Comparison of ENCODE assay signal across 15 cellular contexts in the genomic region with DNA sequence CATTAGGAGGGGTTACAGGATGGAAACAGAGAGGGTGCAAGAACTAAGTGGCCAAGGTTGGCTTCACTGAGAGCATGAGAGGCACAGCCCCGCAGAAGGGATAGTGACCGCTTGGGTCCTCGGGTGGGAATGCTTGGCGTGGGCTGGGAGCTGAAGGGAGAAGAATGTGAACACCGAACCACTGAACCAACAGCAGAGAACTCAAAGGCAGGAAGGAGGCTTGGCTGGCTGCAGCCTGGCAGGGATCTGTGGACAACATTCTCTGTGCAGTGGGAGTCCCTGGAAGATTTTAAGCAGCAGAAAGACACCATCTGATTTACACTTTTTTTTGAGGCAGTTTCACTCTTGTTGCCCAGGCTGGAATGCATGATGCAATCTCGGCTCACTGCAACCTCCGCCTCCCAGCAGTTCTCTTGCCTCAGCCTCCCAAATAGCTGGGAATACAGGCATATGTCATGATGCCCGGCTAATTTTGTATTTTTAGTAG. TPM values are rescaled to one million over a fixed set of nuclear protein-coding genes. Genes with fewer than 3 reads are reported as not detected.
DNase-seq lines count a peak whose midpoint lies in the region; ATAC-seq and TF ChIP-seq lines count a peak whose summit lies in the region.
"Had no signal": no experiment of that assay in that cellular context is flagged by ENCODE, and none has a peak within 500 bp of the region (broad histone marks: within the 10 kb centered on the region; RNA-seq: fewer than 3 reads in every experiment).

No MANE protein-coding gene starts in this region.

- peak; percentile 49 for ATAC-seq in thoracic aorta (ENCODE audit: insufficient number of reproducible peaks, low FRiP score, low read depth)
- no peak for ATAC-seq in GM18868 (IDR thresholded peaks at IDR 0.05; ENCODE audit: unreplicated experiment)
- no peak for ATAC-seq in GM18907 (IDR thresholded peaks at IDR 0.05; ENCODE audit: unreplicated experiment)
- ATAC-seq: foreskin keratinocyte had no signal

- H3K4me3 ChIP-seq in fibroblast of the aortic adventitia (ENCODE audit: low read depth, low read length) (no peak overlapping the region), thoracic aorta (peak overlapping the region; percentile 50)
- H3K4me3 ChIP-seq: stomach had no signal

- no peak for TF ChIP-seq CTCF in fibroblast of the aortic adventitia (IDR thresholded peaks at IDR 0.05; ENCODE audit: insufficient read depth, low read length)
- TF ChIP-seq CTCF in thoracic aorta (IDR thresholded peaks at IDR 0.05): no peak

- H3K4me1 ChIP-seq in thoracic aorta (ENCODE audit: control insufficient read depth in 1 of 2, low read depth in 2 of 2): peaks cover 11 to 45% of the 10 kb centered on the region in 2 donors
- H3K4me1 ChIP-seq: foreskin keratinocyte had no signal

- no peaks in the 10 kb centered on the region for H3K27me3 ChIP-seq in thoracic aorta (replicated peaks; ENCODE audit: insufficient read depth)
- H3K27me3 ChIP-seq: foreskin keratinocyte, stomach had no signal

- no peaks in the 10 kb centered on the region for H3K9me3 ChIP-seq in thoracic aorta
- H3K9me3 ChIP-seq: stomach had no signal

- H3K27ac ChIP-seq in thoracic aorta: peak overlapping the region; percentile 81 to 87
- H3K27ac ChIP-seq: foreskin keratinocyte had no signal

- DNase-seq in GM03348 (ENCODE audit: low spot score) (peak; percentile 79), amniotic epithelial cell (ENCODE audit: low read depth) (peak; percentile 60), fibroblast of the aortic adventitia (ENCODE audit: low read depth) (peak; percentile 65), thoracic aorta (ENCODE audit: low spot score) (no peak), HK-2 (ENCODE audit: unreplicated experiment) (no peak)
- DNase-seq: activated CD4-positive, alpha-beta T cell treated with anti-CD3 and anti-CD28 coated beads, Interleukin-2, amount 50 U/mL, for 48 hours; CD4-positive, CD25-positive, alpha-beta regulatory T cell; DND-41; NCI-H1092; occipital lobe; Right ventricle myocardium superior; stomach had no signal

- H3K36me3 ChIP-seq in thoracic aorta: no peaks in the 10 kb centered on the region
- H3K36me3 ChIP-seq: stomach had no signal

RNA-seq across cellular contexts. Expression of a gene that starts 33.9 kb away (rescaled TPM):
- total RNA-seq in fibroblast of the aortic adventitia (ENCODE audit: low replicate concordance) (9.3 and 14.6 TPM in 2 replicates), thoracic aorta (10 to 100 TPM; 19.4 to 29.4 TPM)

RNA-seq across cellular contexts. Expression of a gene that starts 34.3 kb away (rescaled TPM):
- total RNA-seq in fibroblast of the aortic adventitia (ENCODE audit: low replicate concordance): 137 and 145 TPM in 2 replicates
- 100 to 1,000 TPM in 1 of 2 donors, 10 to 100 TPM in 1; 80.0 to 106 TPM for total RNA-seq in thoracic aorta

Comparison
In these comparisons a context has a peak if more than half of its experiments do, and no peak if none do; other contexts are left out.
1. DNase-seq: peak in GM03348 (single experiment), amniotic epithelial cell (single experiment) and fibroblast of the aortic adventitia (single experiment); none in thoracic aorta (single experiment) and HK-2 (single experiment).